In the genomic region with DNA sequence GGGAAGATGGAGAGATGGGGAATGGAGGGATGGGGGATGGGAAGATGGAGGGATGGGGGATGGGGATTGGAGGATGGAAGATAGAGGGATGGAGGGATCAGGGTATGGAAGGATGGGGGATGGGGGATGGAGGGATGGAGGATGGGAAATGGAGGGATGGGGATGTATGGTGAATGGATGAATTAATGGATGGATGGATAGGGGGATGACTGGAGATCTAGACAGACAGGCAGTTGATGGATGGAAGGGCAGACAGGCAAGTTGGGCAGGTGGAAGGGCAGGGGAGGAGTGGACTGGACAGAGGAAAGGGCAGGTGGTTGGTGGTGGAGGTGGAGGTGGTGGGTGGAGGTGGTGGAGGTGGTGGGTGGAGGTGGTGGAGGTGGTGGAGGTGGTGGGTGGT, we compare ENCODE assay signal across 23 cellular contexts.
DNase-seq lines count a peak whose midpoint lies in the region; ATAC-seq and TF ChIP-seq lines count a peak whose summit lies in the region.
"Had no signal": no experiment of that assay in that cellular context is flagged by ENCODE, and none has a peak within 500 bp of the region (broad histone marks: within the 10 kb centered on the region; RNA-seq: fewer than 3 reads in every experiment).

No MANE protein-coding gene starts in this region.

- H3K36me3 Mint-ChIP-seq in activated CD4-positive, alpha-beta T cell treated with anti-CD3 and anti-CD28 coated beads, Interleukin-2, amount 10 ng/mL, durations not matched to agents 24 days and 14 days (ENCODE audit: low read depth) = no peaks in the 10 kb centered on the region
- H3K36me3 Mint-ChIP-seq in activated naive CD8-positive, alpha-beta T cell treated with anti-CD3 and anti-CD28 coated beads for 36 hours = no peaks in the 10 kb centered on the region
- H3K36me3 Mint-ChIP-seq: CD4-positive, CD25-positive, alpha-beta regulatory T cell had no signal

- no peaks in the 10 kb centered on the region for H3K9me3 ChIP-seq in HEK293 (ENCODE audit: control insufficient read depth, insufficient read depth, low read depth, low read length)
- peaks cover 0 to 2% of the 10 kb centered on the region in 2 donors for H3K9me3 ChIP-seq in neuronal stem cell (replicated peaks in 1 of 2; ENCODE audit: control insufficient read depth in 2 of 2, insufficient read depth in 1 of 2, low read depth in 1 of 2, low read length in 2 of 2)
- H3K9me3 ChIP-seq: BLaER1 had no signal

- H3K27ac ChIP-seq in HEK293 (ENCODE audit: extremely low read depth, low read depth, low read length) (no peak overlapping the region), neuronal stem cell (replicated peaks; ENCODE audit: low read length) (no peak overlapping the region)
- H3K27ac ChIP-seq: BLaER1, KMS-11 had no signal

- H3K14ac ChIP-seq in neuronal stem cell (ENCODE audit: low read length) = no peak overlapping the region

- H2AK5ac ChIP-seq in neuronal stem cell (ENCODE audit: low read depth, low read length) = no peak overlapping the region

- H4K8ac ChIP-seq in neuronal stem cell (ENCODE audit: low read depth, low read length) = no peak overlapping the region

- H2BK5ac ChIP-seq in neuronal stem cell (ENCODE audit: low read length) = no peak overlapping the region

- H3K4me3 ChIP-seq in HEK293 (ENCODE audit: low read depth, low read length) = no peak overlapping the region
- H3K4me3 ChIP-seq in neuronal stem cell (ENCODE audit: low read length in 2 of 2) = no peak overlapping the region
- H3K4me3 ChIP-seq: BLaER1, GM23338 had no signal

- no peak overlapping the region for H3K4me3 Mint-ChIP-seq in activated CD4-positive, alpha-beta T cell treated with anti-CD3 and anti-CD28 coated beads, Interleukin-2, amount 10 ng/mL, durations not matched to agents 24 days and 14 days
- H3K4me3 Mint-ChIP-seq in activated naive CD8-positive, alpha-beta T cell treated with anti-CD3 and anti-CD28 coated beads for 36 hours = no peak overlapping the region
- H3K4me3 Mint-ChIP-seq: CD4-positive, CD25-positive, alpha-beta regulatory T cell; GM23338; H9; HFFc6 had no signal

- H2AFZ ChIP-seq in neuronal stem cell (ENCODE audit: low read length) = no peak overlapping the region
- H2AFZ ChIP-seq: GM23338 had no signal

- H4K91ac ChIP-seq in neuronal stem cell (ENCODE audit: low read depth, low read length, poor library complexity) = no peak overlapping the region

- H3K4me1 Mint-ChIP-seq in activated CD4-positive, alpha-beta T cell treated with anti-CD3 and anti-CD28 coated beads, Interleukin-2, amount 10 ng/mL, durations not matched to agents 24 days and 14 days = peaks cover 39% of the 10 kb centered on the region
- H3K4me1 Mint-ChIP-seq in activated naive CD8-positive, alpha-beta T cell treated with anti-CD3 and anti-CD28 coated beads for 36 hours = peaks cover 12% of the 10 kb centered on the region

- no peak for DNase-seq in activated CD4-positive, alpha-beta T cell treated with anti-CD3 and anti-CD28 coated beads, Interleukin-2, amount 10 ng/mL, durations not matched to agents 24 days and 14 days
- no peak for DNase-seq in activated CD4-positive, alpha-beta T cell treated with anti-CD3 and anti-CD28 coated beads for 4 hours
- DNase-seq in activated naive CD8-positive, alpha-beta T cell treated with anti-CD3 and anti-CD28 coated beads for 36 hours = no peak
- no peak for DNase-seq in neuronal stem cell (ENCODE audit: low spot score)
- no peak for DNase-seq in GM10248 (ENCODE audit: extremely low spot score)
- DNase-seq: CD4-positive, CD25-positive, alpha-beta regulatory T cell; DMS153; DND-41; H9; HFFc6; IMR-90; MM.1S; NCI-H2029 treated with DMSO at 0.1 percent for 48 hours; NCI-H446 treated with DMSO at 0.1 percent for 48 hours; NCI-H526; NCI-H82; RPMI8226; SHP77 treated with DMSO at 0.1 percent for 48 hours had no signal

- H3K9ac ChIP-seq in neuronal stem cell (ENCODE audit: low read depth, low read length, poor library complexity) = no peak overlapping the region
- H3K9ac ChIP-seq: BLaER1, KMS-11 had no signal

- H3K4me1 ChIP-seq in HEK293 (ENCODE audit: control insufficient read depth, insufficient read depth, low read length) = peaks cover 7% of the 10 kb centered on the region
- peaks cover 19 to 30% of the 10 kb centered on the region in 2 donors for H3K4me1 ChIP-seq in neuronal stem cell (ENCODE audit: control insufficient read depth in 2 of 2, insufficient read depth in 1 of 2, low read depth in 1 of 2, low read length in 2 of 2)

- no peak overlapping the region for H2BK12ac ChIP-seq in neuronal stem cell (ENCODE audit: low read length)

- H3K27me3 Mint-ChIP-seq in activated CD4-positive, alpha-beta T cell treated with anti-CD3 and anti-CD28 coated beads, Interleukin-2, amount 10 ng/mL, durations not matched to agents 24 days and 14 days = peaks cover 8% of the 10 kb centered on the region
- no peaks in the 10 kb centered on the region for H3K27me3 Mint-ChIP-seq in activated naive CD8-positive, alpha-beta T cell treated with anti-CD3 and anti-CD28 coated beads for 36 hours

- no peak overlapping the region for H3K23ac ChIP-seq in neuronal stem cell (ENCODE audit: low read depth, low read length, poor library complexity)

- H3K27me3 ChIP-seq in neuronal stem cell (ENCODE audit: control insufficient read depth in 3 of 3, insufficient read depth in 3 of 3, low read depth in 1 of 3, low read length in 3 of 3) = no peaks in the 10 kb centered on the region
- H3K27me3 ChIP-seq: BLaER1 had no signal

- H3K4me2 ChIP-seq in neuronal stem cell (ENCODE audit: insufficient read depth, low read length, poor library complexity, severe bottlenecking) = no peak overlapping the region
- H3K4me2 ChIP-seq: BLaER1, GM23338, KMS-11 had no signal

- peak overlapping the region; percentile 85 for H3K27ac Mint-ChIP-seq in activated CD4-positive, alpha-beta T cell treated with anti-CD3 and anti-CD28 coated beads, Interleukin-2, amount 10 ng/mL, durations not matched to agents 24 days and 14 days
- peak overlapping the region; percentile 7 for H3K27ac Mint-ChIP-seq in activated naive CD8-positive, alpha-beta T cell treated with anti-CD3 and anti-CD28 coated beads for 36 hours
- H3K27ac Mint-ChIP-seq: CD4-positive, CD25-positive, alpha-beta regulatory T cell; GM23338; H9; HFFc6 had no signal

- peaks cover 16% of the 10 kb centered on the region for H3K9me3 Mint-ChIP-seq in activated CD4-positive, alpha-beta T cell treated with anti-CD3 and anti-CD28 coated beads, Interleukin-2, amount 10 ng/mL, durations not matched to agents 24 days and 14 days
- H3K9me3 Mint-ChIP-seq in activated naive CD8-positive, alpha-beta T cell treated with anti-CD3 and anti-CD28 coated beads for 36 hours = no peaks in the 10 kb centered on the region
- H3K9me3 Mint-ChIP-seq: GM23338, HFFc6 had no signal

- POLR2A ChIA-PET in HEK293 (lab: Yijun Ruan, JAX) (no interaction called here), GM10248 (lab: Yijun Ruan, JAX) (no interaction called here)

- H3K36me3 ChIP-seq in HEK293 (ENCODE audit: control insufficient read depth in 2 of 2, insufficient read depth in 1 of 2, low read length in 2 of 2) (no peaks in the 10 kb centered on the region), neuronal stem cell (replicated peaks in 1 of 2; ENCODE audit: control insufficient read depth in 2 of 2, insufficient read depth in 2 of 2, low read length in 2 of 2) (no peaks in the 10 kb centered on the region)
- H3K36me3 ChIP-seq: BLaER1 had no signal

- no peak overlapping the region for H3K4ac ChIP-seq in neuronal stem cell (ENCODE audit: low read length)

- no peak for TF ChIP-seq CTCF in HEK293 (tag by site-specific recombination; IDR thresholded peaks at IDR 0.05)
- no peak for TF ChIP-seq CTCF in GM10248 (IDR thresholded peaks at IDR 0.05; ENCODE audit: control extremely low read depth, extremely low read depth, low read depth, missing control alignments)

- CTCF ChIA-PET in HEK293 (lab: Yijun Ruan, JAX) (no interaction called here), GM10248 (lab: Yijun Ruan, JAX) (no interaction called here)

- intact Hi-C loops in activated CD4-positive, alpha-beta T cell treated with anti-CD3 and anti-CD28 coated beads, Interleukin-2, amount 10 ng/mL, durations not matched to agents 24 days and 14 days (cut with micrococcal nuclease) = no loop called here

- peak overlapping the region; percentile 29 for H3K18ac ChIP-seq in neuronal stem cell (ENCODE audit: low read length)

- no peak overlapping the region for H2BK15ac ChIP-seq in neuronal stem cell (ENCODE audit: low read length)

- no peaks in the 10 kb centered on the region for H3K79me1 ChIP-seq in neuronal stem cell (ENCODE audit: low read depth, low read length)

- no peak overlapping the region for H2BK120ac ChIP-seq in neuronal stem cell (ENCODE audit: low read depth, low read length)

- no peak for ATAC-seq in GM19035 (IDR thresholded peaks at IDR 0.05; ENCODE audit: unreplicated experiment)
- ATAC-seq: GM23338 had no signal

TF ChIP-seq in HEK293, 187 proteins besides CTCF, POLR2A, EP300 and RAD21 (continues in another document):
- TF ChIP-seq ZXDB (tag by site-specific recombination; IDR thresholded peaks at IDR 0.05) (no peak), FEZF1 (tag by site-specific recombination; IDR thresholded peaks at IDR 0.05) (no peak), ZNF366 (tag by site-specific recombination; conservative IDR thresholded peaks at IDR 0.05) (peak; percentile 97), REPIN1 (tag by site-specific recombination; IDR thresholded peaks at IDR 0.05; ENCODE audit: low read depth) (no peak), ZNF214 (tag by site-specific recombination; IDR thresholded peaks at IDR 0.05; ENCODE audit: borderline replicate concordance) (no peak), ZNF560 (tag by site-specific recombination; IDR thresholded peaks at IDR 0.05; ENCODE audit: borderline replicate concordance) (0 out of 2 replicates have a peak, but pooled peaks have one; percentile 57), ZFHX2 (tag by site-specific recombination; conservative IDR thresholded peaks at IDR 0.05) (peak; percentile 58), ZNF394 (tag by site-specific recombination; IDR thresholded peaks at IDR 0.05; ENCODE audit: borderline replicate concordance) (no peak)
- TF ChIP-seq, protein P1, sequence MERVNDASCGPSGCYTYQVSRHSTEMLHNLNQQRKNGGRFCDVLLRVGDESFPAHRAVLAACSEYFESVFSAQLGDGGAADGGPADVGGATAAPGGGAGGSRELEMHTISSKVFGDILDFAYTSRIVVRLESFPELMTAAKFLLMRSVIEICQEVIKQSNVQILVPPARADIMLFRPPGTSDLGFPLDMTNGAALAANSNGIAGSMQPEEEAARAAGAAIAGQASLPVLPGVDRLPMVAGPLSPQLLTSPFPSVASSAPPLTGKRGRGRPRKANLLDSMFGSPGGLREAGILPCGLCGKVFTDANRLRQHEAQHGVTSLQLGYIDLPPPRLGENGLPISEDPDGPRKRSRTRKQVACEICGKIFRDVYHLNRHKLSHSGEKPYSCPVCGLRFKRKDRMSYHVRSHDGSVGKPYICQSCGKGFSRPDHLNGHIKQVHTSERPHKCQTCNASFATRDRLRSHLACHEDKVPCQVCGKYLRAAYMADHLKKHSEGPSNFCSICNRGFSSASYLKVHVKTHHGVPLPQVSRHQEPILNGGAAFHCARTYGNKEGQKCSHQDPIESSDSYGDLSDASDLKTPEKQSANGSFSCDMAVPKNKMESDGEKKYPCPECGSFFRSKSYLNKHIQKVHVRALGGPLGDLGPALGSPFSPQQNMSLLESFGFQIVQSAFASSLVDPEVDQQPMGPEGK (tag by site-specific recombination; IDR thresholded peaks at IDR 0.05) = no peak
